Comparison of ENCODE assay signal across 8 cellular contexts in genomic region chr3:49869525-49870126, GRCh38. TPM values are rescaled to one million over a fixed set of nuclear protein-coding genes. Genes with fewer than 3 reads are reported as not detected.
DNase-seq lines count a peak whose midpoint lies in the region; ATAC-seq and TF ChIP-seq lines count a peak whose summit lies in the region.

A gene with protein sequence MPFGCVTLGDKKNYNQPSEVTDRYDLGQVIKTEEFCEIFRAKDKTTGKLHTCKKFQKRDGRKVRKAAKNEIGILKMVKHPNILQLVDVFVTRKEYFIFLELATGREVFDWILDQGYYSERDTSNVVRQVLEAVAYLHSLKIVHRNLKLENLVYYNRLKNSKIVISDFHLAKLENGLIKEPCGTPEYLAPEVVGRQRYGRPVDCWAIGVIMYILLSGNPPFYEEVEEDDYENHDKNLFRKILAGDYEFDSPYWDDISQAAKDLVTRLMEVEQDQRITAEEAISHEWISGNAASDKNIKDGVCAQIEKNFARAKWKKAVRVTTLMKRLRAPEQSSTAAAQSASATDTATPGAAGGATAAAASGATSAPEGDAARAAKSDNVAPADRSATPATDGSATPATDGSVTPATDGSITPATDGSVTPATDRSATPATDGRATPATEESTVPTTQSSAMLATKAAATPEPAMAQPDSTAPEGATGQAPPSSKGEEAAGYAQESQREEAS (minus strand): TSS chr3:49869906. CDS start chr3:49862388, 7,518 bp downstream.

- peak; percentile 76 to 84 for ATAC-seq in naive thymus-derived CD8-positive, alpha-beta T cell
- ATAC-seq in HG03565 (IDR thresholded peaks at IDR 0.05; ENCODE audit: unreplicated experiment), result no peak
- no peak for ATAC-seq in GM21737 (IDR thresholded peaks at IDR 0.05; ENCODE audit: unreplicated experiment)
- no peak for ATAC-seq in GM21447 (IDR thresholded peaks at IDR 0.05; ENCODE audit: unreplicated experiment)

- H3K4me1 Mint-ChIP-seq in naive thymus-derived CD8-positive, alpha-beta T cell, result peaks cover 0 to 5% (median 4%) of the 10 kb centered on the region in 4 donors

- DNase-seq in NCI-H345 (lab: John Stamatoyannopoulos, UW), result peak; percentile 2
- no peak for DNase-seq in NCI-H345 treated with DMSO at 0.1 percent for 48 hours (lab: John Stamatoyannopoulos, UW; ENCODE audit: unreplicated experiment)
- DNase-seq in NT2/D1 (ENCODE audit: low read depth, low spot score), result no peak
- no peak for DNase-seq in mammary epithelial cell
- peak in 8 of 10 donors; percentile 15 to 32 (median 21) for DNase-seq in naive thymus-derived CD8-positive, alpha-beta T cell

- H3K27me3 ChIP-seq in NT2/D1 (ENCODE audit: insufficient read depth, insufficient read length) (peaks cover 23% of the 10 kb centered on the region), mammary epithelial cell (ENCODE audit: insufficient read depth, low read length) (peaks cover 3% of the 10 kb centered on the region)

- no peak within 1 kb of the TSS for H3K27ac ChIP-seq in mammary epithelial cell (ENCODE audit: insufficient read depth, low read depth, low read length)

- no peaks in the 10 kb centered on the region for H4K20me1 ChIP-seq in mammary epithelial cell (ENCODE audit: insufficient read depth, low read length)

- H3K4me2 ChIP-seq in mammary epithelial cell (ENCODE audit: insufficient read depth, low read depth, low read length), result peak within 1 kb of the TSS; percentile 68

- intact Hi-C loops in mammary epithelial cell (cut with micrococcal nuclease), result no loop called here

- H3K27me3 Mint-ChIP-seq in naive thymus-derived CD8-positive, alpha-beta T cell, result peaks cover 17 to 56% (median 29%) of the 10 kb centered on the region in 5 donors

- H3K27ac Mint-ChIP-seq in naive thymus-derived CD8-positive, alpha-beta T cell, result no peak within 1 kb of the TSS

- H2AFZ ChIP-seq in mammary epithelial cell (ENCODE audit: low read depth, low read length), result no peak within 1 kb of the TSS

- H3K4me1 ChIP-seq in NT2/D1 (ENCODE audit: insufficient read depth, insufficient read length), result peaks cover 33% of the 10 kb centered on the region
- peaks cover 4% of the 10 kb centered on the region for H3K4me1 ChIP-seq in mammary epithelial cell (ENCODE audit: insufficient read depth, low read length)

- no peaks in the 10 kb centered on the region for H3K79me2 ChIP-seq in mammary epithelial cell (ENCODE audit: insufficient read depth, low read length)

- no peaks in the 10 kb centered on the region for H3K36me3 ChIP-seq in NT2/D1 (ENCODE audit: insufficient read depth, insufficient read length, low read length)
- no peaks in the 10 kb centered on the region for H3K36me3 ChIP-seq in mammary epithelial cell (ENCODE audit: insufficient read depth, low read length)

- dilution Hi-C loops in mammary epithelial cell (cut with HindIII; ENCODE audit: low sequenced_read_pairs), result loop anchor here (5.0 kb wide), 1 partner anchor 42 kb away; no protein-coding TSS in a partner anchor

- no peaks in the 10 kb centered on the region for H3K9me3 Mint-ChIP-seq in naive thymus-derived CD8-positive, alpha-beta T cell

- in situ Hi-C loops in mammary epithelial cell (cut with MboI; ENCODE audit: low sequenced_read_pairs in 2 of 2), result no loop called here

- peak within 1 kb of the TSS in 9 of 10 donors; percentile 18 to 63 (median 55) for H3K4me3 Mint-ChIP-seq in naive thymus-derived CD8-positive, alpha-beta T cell

- POLR2A ChIA-PET in naive thymus-derived CD8-positive, alpha-beta T cell (lab: Charles Lee), result interaction anchor here (0.6 to 1.2 kb wide), 2 partner anchors 24 to 343 kb away, joined by 3 read pairs; no protein-coding TSS in a partner anchor

- no peaks in the 10 kb centered on the region for H3K36me3 Mint-ChIP-seq in naive thymus-derived CD8-positive, alpha-beta T cell

- H3K9ac ChIP-seq in NT2/D1 (ENCODE audit: insufficient read length, low read depth) (peak within 1 kb of the TSS; percentile 83), mammary epithelial cell (ENCODE audit: insufficient read depth, low read length) (no peak within 1 kb of the TSS)

- TF ChIP-seq CTCF in mammary epithelial cell (conservative IDR thresholded peaks at IDR 0.05 in 1 of 2, IDR thresholded peaks at IDR 0.05 in 1 of 2; ENCODE audit: extremely low read depth in 1 of 2, insufficient read depth in 1 of 2, low read depth in 1 of 2, low read length in 2 of 2), result no peak

- H3K4me3 ChIP-seq in NT2/D1 (ENCODE audit: insufficient read length, low read depth) (peak within 1 kb of the TSS; percentile 61), mammary epithelial cell (replicated peaks in 1 of 3; ENCODE audit: insufficient read depth in 1 of 3, low read depth in 2 of 3, low read length in 3 of 3) (peak within 1 kb of the TSS in 1 of 3 experiments; percentile 11)

- H3K9me3 ChIP-seq in NT2/D1 (ENCODE audit: insufficient read depth, low read length) (no peaks in the 10 kb centered on the region), mammary epithelial cell (replicated peaks; ENCODE audit: insufficient read depth, low read length) (no peaks in the 10 kb centered on the region)

- CTCF ChIA-PET in mammary epithelial cell (lab: Charles Lee; ENCODE audit: low non-redundant PET), result no interaction called here

- no CpG with 5 or more reads among the region's 59 CpGs for WGBS in mammary epithelial cell (ENCODE audit: low coverage, missing lambda C conversion rate)

- no TSS peak for BruUV-seq in mammary epithelial cell (replicated peaks; lab: Mats Ljungman, UMichigan)

RNA-seq across cellular contexts. Expression of the gene that starts here (rescaled TPM):
- under 1 TPM in 1 of 2 donors, not detected in 1; 0.35 TPM for total RNA-seq in mammary epithelial cell
- 0.03 TPM for polyA plus RNA-seq in mammary epithelial cell
- polyA minus RNA-seq in mammary epithelial cell, result not detected
- total RNA-seq in naive thymus-derived CD8-positive, alpha-beta T cell, result not detected
- not detected for polyA plus RNA-seq in naive thymus-derived CD8-positive, alpha-beta T cell

Comparison
In these comparisons a context has a peak if more than half of its experiments do, and no peak if none do; other contexts are left out.
1. Peak in DNase-seq and ATAC-seq in naive thymus-derived CD8-positive, alpha-beta T cell; RNA of the gene not detected or under 1 TPM.